ENCODE assay signal across 8 cellular contexts in the genomic region with DNA sequence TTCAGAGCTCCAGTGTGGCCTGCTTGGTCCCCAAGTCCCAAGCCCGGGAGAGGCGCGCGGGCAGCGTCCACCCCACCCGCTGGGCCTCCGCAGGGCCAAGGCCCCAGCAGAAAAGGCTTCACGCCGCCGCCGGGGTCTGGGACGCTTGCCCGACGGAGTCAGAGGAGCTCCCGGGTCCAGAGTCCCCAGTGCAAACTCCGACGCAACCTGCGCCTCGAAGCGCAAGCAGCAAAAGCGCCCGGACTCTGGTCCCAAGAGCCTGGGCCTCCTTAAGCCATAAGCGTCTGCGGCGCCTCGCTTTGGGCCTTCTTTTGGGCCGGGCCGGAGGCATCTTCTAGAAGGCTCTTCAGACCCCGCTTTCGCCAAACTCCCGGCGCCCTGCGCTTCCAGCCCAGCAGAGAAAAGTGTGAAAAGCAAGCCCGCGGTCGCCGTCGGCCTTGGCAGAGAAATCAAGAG. TPM values are rescaled to one million over a fixed set of nuclear protein-coding genes. Genes with fewer than 3 reads are reported as not detected.
A peak's percentile ranks its signal among the peaks of the same experiment; 100 is the strongest.
DNase-seq lines count a peak whose midpoint lies in the region; ATAC-seq and TF ChIP-seq lines count a peak whose summit lies in the region.

No MANE protein-coding gene starts in this region.

- H3K4me1 ChIP-seq in KMS-11 (ENCODE audit: low read depth, poor library complexity, severe bottlenecking), result peaks cover 26% of the 10 kb centered on the region

- ATAC-seq in esophagus mucosa, result peak; percentile 14

- peak; percentile 11 for DNase-seq in AG08395 (ENCODE audit: low spot score)
- no peak for DNase-seq in mesenteric fat pad (ENCODE audit: low spot score)
- no peak for DNase-seq in hepatic stellate cell (ENCODE audit: low spot score)
- DNase-seq in SKM-1 treated with dmso at 0.1 percent for 144 hours (lab: John Stamatoyannopoulos, UW; ENCODE audit: unreplicated experiment), result no peak
- DNase-seq in UCSD-AML1 (lab: John Stamatoyannopoulos, UW; ENCODE audit: unreplicated experiment), result no peak

- no peaks in the 10 kb centered on the region for H3K36me3 ChIP-seq in KMS-11 (ENCODE audit: insufficient read depth)
- no peaks in the 10 kb centered on the region for H3K36me3 ChIP-seq in neural cell (ENCODE audit: insufficient read depth, low read length)

- peaks cover 29% of the 10 kb centered on the region; the same call in 1 of the 2 replicates for H3K79me2 ChIP-seq in KMS-11 (ENCODE audit: insufficient read depth, low read depth)
- H3K79me2 ChIP-seq in neural cell (replicated peaks; ENCODE audit: insufficient read depth, low read length), result no peaks in the 10 kb centered on the region

- no peak overlapping the region for H3K4me3 ChIP-seq in KMS-11 (IDR thresholded peaks at IDR 0.05; ENCODE audit: insufficient read depth, low read depth, low read length)
- no peak overlapping the region for H3K4me3 ChIP-seq in neural cell (ENCODE audit: low read length)

- H3K27ac ChIP-seq in KMS-11 (peak overlapping the region; percentile 74), neural cell (ENCODE audit: low read length) (no peak overlapping the region)

- TF ChIP-seq RAD21 in neural cell (conservative IDR thresholded peaks at IDR 0.05), result no peak

- TF ChIP-seq EP300 in neural cell (conservative IDR thresholded peaks at IDR 0.05; ENCODE audit: poor library complexity, severe bottlenecking), result no peak

- TF ChIP-seq CTCF in KMS-11 (conservative IDR thresholded peaks at IDR 0.05; ENCODE audit: low read depth, low read length) (no peak), neural cell (IDR thresholded peaks at IDR 0.05; ENCODE audit: poor library complexity, severe bottlenecking) (no peak)

- no peaks in the 10 kb centered on the region for H3K9me2 ChIP-seq in neural cell (ENCODE audit: insufficient read depth, low read length)

- H3F3A ChIP-seq in neural cell (ENCODE audit: insufficient read depth, low read length, poor library complexity, severe bottlenecking), result no peaks in the 10 kb centered on the region

- H3K27me3 ChIP-seq in KMS-11 (ENCODE audit: insufficient read depth, low read depth) (no peaks in the 10 kb centered on the region), neural cell (ENCODE audit: insufficient read depth, low read depth, low read length) (peaks cover 99% of the 10 kb centered on the region)

- H2AFZ ChIP-seq in KMS-11 (ENCODE audit: low read depth), result peak overlapping the region; percentile 83; the same call in 1 of the 2 replicates
- H2AFZ ChIP-seq in neural cell (ENCODE audit: low read depth, low read length), result no peak overlapping the region

- H3K9ac ChIP-seq in KMS-11 (peak overlapping the region; percentile 80), neural cell (ENCODE audit: low read length) (no peak overlapping the region)

- H3K9me3 ChIP-seq in neural cell (ENCODE audit: low read length), result no peaks in the 10 kb centered on the region

- H4K20me1 ChIP-seq in KMS-11 (ENCODE audit: insufficient read depth) (no peaks in the 10 kb centered on the region), neural cell (ENCODE audit: insufficient read depth) (no peaks in the 10 kb centered on the region)

- H3K4me2 ChIP-seq in KMS-11 (peak overlapping the region; percentile 59; the same call in 1 of the 2 replicates), neural cell (ENCODE audit: low read length) (no peak overlapping the region)

TF ChIP-seq in neural cell, 6 proteins besides CTCF, POLR2A, EP300 and RAD21:
- TF ChIP-seq TAF1 (IDR thresholded peaks at IDR 0.05; ENCODE audit: low read depth) (no peak), POLR2AphosphoS5 (IDR thresholded peaks at IDR 0.05) (no peak), MXI1 (conservative IDR thresholded peaks at IDR 0.05; ENCODE audit: poor library complexity, severe bottlenecking) (no peak), EZH2 (IDR thresholded peaks at IDR 0.05; ENCODE audit: borderline replicate concordance, insufficient read depth, low read length, poor library complexity, severe bottlenecking) (peak; percentile 87)
- TF ChIP-seq, protein P1, sequence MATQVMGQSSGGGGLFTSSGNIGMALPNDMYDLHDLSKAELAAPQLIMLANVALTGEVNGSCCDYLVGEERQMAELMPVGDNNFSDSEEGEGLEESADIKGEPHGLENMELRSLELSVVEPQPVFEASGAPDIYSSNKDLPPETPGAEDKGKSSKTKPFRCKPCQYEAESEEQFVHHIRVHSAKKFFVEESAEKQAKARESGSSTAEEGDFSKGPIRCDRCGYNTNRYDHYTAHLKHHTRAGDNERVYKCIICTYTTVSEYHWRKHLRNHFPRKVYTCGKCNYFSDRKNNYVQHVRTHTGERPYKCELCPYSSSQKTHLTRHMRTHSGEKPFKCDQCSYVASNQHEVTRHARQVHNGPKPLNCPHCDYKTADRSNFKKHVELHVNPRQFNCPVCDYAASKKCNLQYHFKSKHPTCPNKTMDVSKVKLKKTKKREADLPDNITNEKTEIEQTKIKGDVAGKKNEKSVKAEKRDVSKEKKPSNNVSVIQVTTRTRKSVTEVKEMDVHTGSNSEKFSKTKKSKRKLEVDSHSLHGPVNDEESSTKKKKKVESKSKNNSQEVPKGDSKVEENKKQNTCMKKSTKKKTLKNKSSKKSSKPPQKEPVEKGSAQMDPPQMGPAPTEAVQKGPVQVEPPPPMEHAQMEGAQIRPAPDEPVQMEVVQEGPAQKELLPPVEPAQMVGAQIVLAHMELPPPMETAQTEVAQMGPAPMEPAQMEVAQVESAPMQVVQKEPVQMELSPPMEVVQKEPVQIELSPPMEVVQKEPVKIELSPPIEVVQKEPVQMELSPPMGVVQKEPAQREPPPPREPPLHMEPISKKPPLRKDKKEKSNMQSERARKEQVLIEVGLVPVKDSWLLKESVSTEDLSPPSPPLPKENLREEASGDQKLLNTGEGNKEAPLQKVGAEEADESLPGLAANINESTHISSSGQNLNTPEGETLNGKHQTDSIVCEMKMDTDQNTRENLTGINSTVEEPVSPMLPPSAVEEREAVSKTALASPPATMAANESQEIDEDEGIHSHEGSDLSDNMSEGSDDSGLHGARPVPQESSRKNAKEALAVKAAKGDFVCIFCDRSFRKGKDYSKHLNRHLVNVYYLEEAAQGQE (IDR thresholded peaks at IDR 0.05; ENCODE audit: borderline replicate concordance), result no peak

RNA-seq across cellular contexts. Expression of a gene that starts 1.4 kb away (rescaled TPM):
- total RNA-seq in esophagus mucosa (1.6 TPM), mesenteric fat pad (13.8 TPM)
- not detected in 2 replicates for polyA plus RNA-seq in neural cell
- not detected in 2 replicates for polyA minus RNA-seq in neural cell
